8 cellular contexts compared by ENCODE assay signal in genomic region chr12:42023733-42024494, GRCh38.
DNase-seq lines count a peak whose midpoint lies in the region; ATAC-seq, FAIRE-seq and TF ChIP-seq lines count a peak whose summit lies in the region.

No MANE protein-coding gene starts in this region.

- peak; percentile 95 for ATAC-seq in GM21367 (IDR thresholded peaks at IDR 0.05; ENCODE audit: unreplicated experiment)

- no peaks in the 10 kb centered on the region for H3K36me3 ChIP-seq in subcutaneous abdominal adipose tissue (ENCODE audit: control insufficient read depth in 5 of 5, insufficient read depth in 5 of 5, low read length in 5 of 5)

- H3K27me3 Mint-ChIP-seq in Calu3 (ENCODE audit: unreplicated experiment) = no peaks in the 10 kb centered on the region

- no peaks in the 10 kb centered on the region for H3K27me3 ChIP-seq in subcutaneous abdominal adipose tissue (ENCODE audit: control insufficient read depth in 5 of 5, insufficient read depth in 4 of 5, low read length in 5 of 5)

- H3K9me3 ChIP-seq in subcutaneous abdominal adipose tissue (ENCODE audit: control insufficient read depth in 5 of 5, low read length in 5 of 5) = no peaks in the 10 kb centered on the region

- FAIRE-seq in RCC 7860 (lab: Jason Lieb, UNC) (no peak), frontal cortex (lab: Jason Lieb, UNC) (no peak)

- H3K9me3 Mint-ChIP-seq in Calu3 (ENCODE audit: low read depth, unreplicated experiment) = no peaks in the 10 kb centered on the region

- H3K4me1 Mint-ChIP-seq in Calu3 (ENCODE audit: low read depth, unreplicated experiment) = no peaks in the 10 kb centered on the region

- peak overlapping the region; percentile 31 for H3K27ac Mint-ChIP-seq in Calu3 (ENCODE audit: unreplicated experiment)

- DNase-seq in Calu3 = peak; percentile 68
- peak; percentile 33 for DNase-seq in HS-27A (ENCODE audit: low read depth)
- peak; percentile 42 for DNase-seq in RCC 7860 (ENCODE audit: low spot score)
- peak; percentile 45 for DNase-seq in activated effector memory CD4-positive, alpha-beta T cell treated with Interleukin-2 at 50 U/mL for 16 hours
- DNase-seq in frontal cortex (ENCODE audit: low spot score in 2 of 2) = peak; percentile 24 to 48
- peak in 50 of 56 donors; percentile 4 to 82 (median 52) for DNase-seq in nucleus accumbens (lab: John Stamatoyannopoulos, UW)

- TF ChIP-seq CTCF in Calu3 (IDR thresholded peaks at IDR 0.05; ENCODE audit: unreplicated experiment) = peak; percentile 71

- intact Hi-C loops in Calu3 (cut with micrococcal nuclease; ENCODE audit: unreplicated experiment) = loop anchor here (1.0 to 2.0 kb wide), 3 partner anchors 510 to 1077 kb away; no protein-coding TSS in a partner anchor

- H3K4me3 Mint-ChIP-seq in Calu3 (ENCODE audit: low read depth, unreplicated experiment) = peak overlapping the region; percentile 64

- peak overlapping the region; percentile 34 to 78 (median 65) for H3K4me3 ChIP-seq in subcutaneous abdominal adipose tissue (ENCODE audit: low read depth in 1 of 5, low read length in 5 of 5)

- peak overlapping the region in 1 of 5 donors; percentile 65 for H3K9ac ChIP-seq in subcutaneous abdominal adipose tissue (ENCODE audit: low read length in 5 of 5)

- peaks cover 0 to 11% (median 8%) of the 10 kb centered on the region in 5 donors for H3K4me1 ChIP-seq in subcutaneous abdominal adipose tissue (ENCODE audit: control insufficient read depth in 5 of 5, insufficient read depth in 5 of 5, low read length in 5 of 5)

- no peak overlapping the region for H3K27ac ChIP-seq in subcutaneous abdominal adipose tissue (ENCODE audit: low read depth, low read length)

- no peaks in the 10 kb centered on the region for H3K36me3 Mint-ChIP-seq in Calu3 (ENCODE audit: insufficient read depth, unreplicated experiment)

- CTCF ChIA-PET in Calu3 (lab: Charles Lee) = interaction anchor here (0.6 to 1.1 kb wide), 7 partner anchors 32 to 1078 kb away, joined by 3 to 7 read pairs (median 3); no protein-coding TSS in a partner anchor

- no TSS peak for BruUV-seq in Calu3 (replicated peaks; lab: Mats Ljungman, UMichigan)
